ENCODE assay signal across 1 cellular context in the genomic region with DNA sequence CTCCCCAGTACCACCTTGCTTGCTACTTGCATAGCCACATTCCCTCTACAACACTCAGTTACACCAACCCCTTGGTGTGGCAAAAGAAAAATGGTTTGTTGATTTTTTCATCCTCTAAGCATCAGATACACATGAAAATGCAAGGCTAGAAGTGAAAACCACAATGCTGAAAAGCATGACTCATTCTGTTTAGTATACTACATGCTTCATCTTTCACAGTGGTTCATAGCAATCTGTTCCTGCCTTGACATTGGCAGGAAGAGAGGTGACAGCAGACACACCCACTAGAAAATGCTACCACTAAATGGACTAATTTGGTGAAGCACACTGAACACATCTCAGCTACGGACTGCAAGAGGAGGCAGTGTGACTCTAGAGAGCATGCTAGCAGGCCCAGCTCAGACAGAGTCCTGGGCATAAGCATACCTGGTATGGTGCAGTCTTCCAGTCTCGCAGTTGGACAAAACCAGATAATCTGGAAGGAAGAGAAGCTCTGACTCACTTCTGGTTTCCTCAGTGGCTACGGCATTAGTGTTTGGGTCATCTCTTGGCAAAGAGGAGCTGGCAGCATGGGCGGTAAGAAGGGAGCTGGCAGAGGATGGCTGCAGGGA.
TF ChIP-seq lines count a peak whose summit lies in the region.

No MANE protein-coding gene starts in this region.

TF ChIP-seq in A549, 52 proteins besides CTCF, POLR2A, EP300 and RAD21 (continued from another document):
- no peak for TF ChIP-seq HOXB13 (CRISPR knock-in tag; IDR thresholded peaks at IDR 0.05; ENCODE audit: low read depth)
- no peak for TF ChIP-seq EHMT2 (IDR thresholded peaks at IDR 0.05; ENCODE audit: low read depth)
- TF ChIP-seq NR3C1 (IDR thresholded peaks at IDR 0.05) = no peak
- no peak for TF ChIP-seq POLR2AphosphoS2 (conservative IDR thresholded peaks at IDR 0.05; ENCODE audit: low read length)
- no peak for TF ChIP-seq RFX5 (IDR thresholded peaks at IDR 0.05)
- TF ChIP-seq TP53 (CRISPR knock-in tag; IDR thresholded peaks at IDR 0.05) = no peak
- no peak for TF ChIP-seq KDM5A (IDR thresholded peaks at IDR 0.05)
- no peak for TF ChIP-seq CBX2 (IDR thresholded peaks at IDR 0.05; ENCODE audit: borderline replicate concordance, low read depth)
- no peak for TF ChIP-seq CHD4 (IDR thresholded peaks at IDR 0.05; ENCODE audit: borderline replicate concordance)
- TF ChIP-seq, protein P1, sequence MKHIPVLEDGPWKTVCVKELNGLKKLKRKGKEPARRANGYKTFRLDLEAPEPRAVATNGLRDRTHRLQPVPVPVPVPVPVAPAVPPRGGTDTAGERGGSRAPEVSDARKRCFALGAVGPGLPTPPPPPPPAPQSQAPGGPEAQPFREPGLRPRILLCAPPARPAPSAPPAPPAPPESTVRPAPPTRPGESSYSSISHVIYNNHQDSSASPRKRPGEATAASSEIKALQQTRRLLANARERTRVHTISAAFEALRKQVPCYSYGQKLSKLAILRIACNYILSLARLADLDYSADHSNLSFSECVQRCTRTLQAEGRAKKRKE (CRISPR knock-in tag; IDR thresholded peaks at IDR 0.05; ENCODE audit: low read depth) = no peak
